9 cellular contexts compared by ENCODE assay signal in genomic region chrX:153688534-153688899, GRCh38. TPM values are rescaled to one million over a fixed set of nuclear protein-coding genes. Genes with fewer than 3 reads are reported as not detected.
A peak's percentile ranks its signal among the peaks of the same experiment; 100 is the strongest.
DNase-seq lines count a peak whose midpoint lies in the region; ATAC-seq and TF ChIP-seq lines count a peak whose summit lies in the region.
"Had no signal": no experiment of that assay in that cellular context is flagged by ENCODE, and none has a peak within 500 bp of the region (broad histone marks: within the 10 kb centered on the region; RNA-seq: fewer than 3 reads in every experiment).

No MANE protein-coding gene starts in this region.

- no peaks in the 10 kb centered on the region for H3K9me3 Mint-ChIP-seq in activated naive CD4-positive, alpha-beta T cell treated with anti-CD3 and anti-CD28 coated beads, Interleukin-2, amount 50 U/mL, for 72 hours

- H3K4me3 ChIP-seq in BJ (ENCODE audit: low read depth, low read length) (peak overlapping the region; percentile 45), astrocyte of the cerebellum (ENCODE audit: low read depth, low read length) (peak overlapping the region; percentile 30), neural cell (ENCODE audit: low read length) (peak overlapping the region; percentile 65)

- no peaks in the 10 kb centered on the region for H3K9me3 ChIP-seq in neural cell (ENCODE audit: low read length)

- peaks cover 9% of the 10 kb centered on the region for H3K79me2 ChIP-seq in neural cell (replicated peaks; ENCODE audit: insufficient read depth, low read length)

- POLR2A ChIA-PET in BJ (lab: Charles Lee): no interaction called here

- in situ Hi-C loops in astrocyte of the cerebellum (cut with HindIII; ENCODE audit: low sequenced_read_pairs): no loop called here

- ATAC-seq in HG02840 (IDR thresholded peaks at IDR 0.05; ENCODE audit: low FRiP score, unreplicated experiment): no peak
- ATAC-seq in activated naive CD4-positive, alpha-beta T cell treated with anti-CD3 and anti-CD28 coated beads, Interleukin-2, amount 50 U/mL, for 72 hours: no peak

- no peak overlapping the region for H2AFZ ChIP-seq in neural cell (ENCODE audit: low read depth, low read length)

- H3K27ac Mint-ChIP-seq in activated naive CD4-positive, alpha-beta T cell treated with anti-CD3 and anti-CD28 coated beads, Interleukin-2, amount 50 U/mL, for 72 hours: no peak overlapping the region

- no peak for TF ChIP-seq EP300 in neural cell (conservative IDR thresholded peaks at IDR 0.05; ENCODE audit: poor library complexity, severe bottlenecking)

- H3K36me3 Mint-ChIP-seq in activated naive CD4-positive, alpha-beta T cell treated with anti-CD3 and anti-CD28 coated beads, Interleukin-2, amount 50 U/mL, for 72 hours: no peaks in the 10 kb centered on the region

- H4K20me1 ChIP-seq in neural cell (ENCODE audit: insufficient read depth): peaks cover 4% of the 10 kb centered on the region

- no peaks in the 10 kb centered on the region for H3F3A ChIP-seq in neural cell (ENCODE audit: insufficient read depth, low read length, poor library complexity, severe bottlenecking)

- no peak for TF ChIP-seq RAD21 in neural cell (conservative IDR thresholded peaks at IDR 0.05)

- CTCF ChIA-PET in BJ (lab: Yijun Ruan, JAX): no interaction called here

- H3K27ac ChIP-seq in neural cell (ENCODE audit: low read length): no peak overlapping the region

- no peaks in the 10 kb centered on the region for H3K9me2 ChIP-seq in neural cell (ENCODE audit: insufficient read depth, low read length)

- H3K27me3 ChIP-seq in BJ (ENCODE audit: control insufficient read depth, insufficient read depth, low read length) (no peaks in the 10 kb centered on the region), neural cell (ENCODE audit: insufficient read depth, low read depth, low read length) (no peaks in the 10 kb centered on the region)

- H3K36me3 ChIP-seq in BJ (ENCODE audit: control insufficient read depth, insufficient read depth, low read length) (no peaks in the 10 kb centered on the region), neural cell (ENCODE audit: insufficient read depth, low read length) (no peaks in the 10 kb centered on the region)

- peak overlapping the region; percentile 60 for H3K9ac ChIP-seq in neural cell (ENCODE audit: low read length)

- H3K4me2 ChIP-seq in neural cell (ENCODE audit: low read length): no peak overlapping the region

- TF ChIP-seq CTCF in BJ (IDR thresholded peaks at IDR 0.05; ENCODE audit: insufficient read depth, low read depth, low read length) (no peak), astrocyte of the cerebellum (IDR thresholded peaks at IDR 0.05; ENCODE audit: low read depth, low read length, missing control alignments) (no peak), neural cell (IDR thresholded peaks at IDR 0.05; ENCODE audit: poor library complexity, severe bottlenecking) (no peak)

- DNase-seq in BJ (ENCODE audit: low read depth): no peak
- no peak for DNase-seq in astrocyte of the cerebellum (ENCODE audit: low read depth)
- DNase-seq in NCI-H2227 treated with DMSO at 0.1 percent for 48 hours (lab: John Stamatoyannopoulos, UW): no peak
- DNase-seq in activated naive CD4-positive, alpha-beta T cell treated with anti-CD3 and anti-CD28 coated beads, Interleukin-2, amount 50 U/mL, for 72 hours (ENCODE audit: low spot score in 2 of 2): no peak
- DNase-seq: DMS79, NCI-H2171 treated with DMSO at 0.1 percent for 48 hours had no signal

TF ChIP-seq in neural cell, 6 proteins besides CTCF, POLR2A, EP300 and RAD21:
- TF ChIP-seq POLR2AphosphoS5 (IDR thresholded peaks at IDR 0.05) (no peak), SMC3 (conservative IDR thresholded peaks at IDR 0.05; ENCODE audit: poor library complexity) (no peak), EZH2 (IDR thresholded peaks at IDR 0.05; ENCODE audit: borderline replicate concordance, insufficient read depth, low read length, poor library complexity, severe bottlenecking) (no peak), TAF1 (IDR thresholded peaks at IDR 0.05; ENCODE audit: low read depth) (no peak), MXI1 (conservative IDR thresholded peaks at IDR 0.05; ENCODE audit: poor library complexity, severe bottlenecking) (no peak)
- TF ChIP-seq, protein P1, sequence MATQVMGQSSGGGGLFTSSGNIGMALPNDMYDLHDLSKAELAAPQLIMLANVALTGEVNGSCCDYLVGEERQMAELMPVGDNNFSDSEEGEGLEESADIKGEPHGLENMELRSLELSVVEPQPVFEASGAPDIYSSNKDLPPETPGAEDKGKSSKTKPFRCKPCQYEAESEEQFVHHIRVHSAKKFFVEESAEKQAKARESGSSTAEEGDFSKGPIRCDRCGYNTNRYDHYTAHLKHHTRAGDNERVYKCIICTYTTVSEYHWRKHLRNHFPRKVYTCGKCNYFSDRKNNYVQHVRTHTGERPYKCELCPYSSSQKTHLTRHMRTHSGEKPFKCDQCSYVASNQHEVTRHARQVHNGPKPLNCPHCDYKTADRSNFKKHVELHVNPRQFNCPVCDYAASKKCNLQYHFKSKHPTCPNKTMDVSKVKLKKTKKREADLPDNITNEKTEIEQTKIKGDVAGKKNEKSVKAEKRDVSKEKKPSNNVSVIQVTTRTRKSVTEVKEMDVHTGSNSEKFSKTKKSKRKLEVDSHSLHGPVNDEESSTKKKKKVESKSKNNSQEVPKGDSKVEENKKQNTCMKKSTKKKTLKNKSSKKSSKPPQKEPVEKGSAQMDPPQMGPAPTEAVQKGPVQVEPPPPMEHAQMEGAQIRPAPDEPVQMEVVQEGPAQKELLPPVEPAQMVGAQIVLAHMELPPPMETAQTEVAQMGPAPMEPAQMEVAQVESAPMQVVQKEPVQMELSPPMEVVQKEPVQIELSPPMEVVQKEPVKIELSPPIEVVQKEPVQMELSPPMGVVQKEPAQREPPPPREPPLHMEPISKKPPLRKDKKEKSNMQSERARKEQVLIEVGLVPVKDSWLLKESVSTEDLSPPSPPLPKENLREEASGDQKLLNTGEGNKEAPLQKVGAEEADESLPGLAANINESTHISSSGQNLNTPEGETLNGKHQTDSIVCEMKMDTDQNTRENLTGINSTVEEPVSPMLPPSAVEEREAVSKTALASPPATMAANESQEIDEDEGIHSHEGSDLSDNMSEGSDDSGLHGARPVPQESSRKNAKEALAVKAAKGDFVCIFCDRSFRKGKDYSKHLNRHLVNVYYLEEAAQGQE (IDR thresholded peaks at IDR 0.05; ENCODE audit: borderline replicate concordance): no peak

RNA-seq across cellular contexts. Expression of gene SLC6A8, which starts 0.8 kb away (rescaled TPM):
- polyA plus RNA-seq in BJ (2011; rRNA removed) (8.3 and 11.9 TPM in 2 replicates), neural cell (36.4 and 62.4 TPM in 2 replicates)
- 21.5 and 24.3 TPM in 2 replicates for polyA minus RNA-seq in BJ (2011; rRNA and poly(A)+ RNA removed)
- polyA minus RNA-seq in neural cell: 37.7 and 42.1 TPM in 2 replicates
- 1 to 10 TPM in 1 of 2 donors, under 1 TPM in 1; 0.16 to 2.2 TPM for total RNA-seq in activated naive CD4-positive, alpha-beta T cell treated with anti-CD3 and anti-CD28 coated beads, Interleukin-2, amount 50 U/mL, for 72 hours

RNA-seq across cellular contexts. Expression of gene PNCK, which starts 14.9 kb away (rescaled TPM):
- polyA plus RNA-seq in BJ (2011; rRNA removed) (0.22 and 0.28 TPM in 2 replicates), neural cell (9.5 and 15.0 TPM in 2 replicates)
- not detected in 2 replicates for polyA minus RNA-seq in BJ (2011; rRNA and poly(A)+ RNA removed)
- 4.1 and 4.4 TPM in 2 replicates for polyA minus RNA-seq in neural cell
- 1 to 10 TPM; 1.0 to 2.9 TPM for total RNA-seq in activated naive CD4-positive, alpha-beta T cell treated with anti-CD3 and anti-CD28 coated beads, Interleukin-2, amount 50 U/mL, for 72 hours
- total RNA-seq: T-helper 2 cell treated with Interferon-gamma antibody and Interleukin-4, amounts not matched to agents 100 ng/mL and 5 ng/mL, for 36 hours had no signal

RNA-seq across cellular contexts. Expression of gene BCAP31, which starts 35.7 kb away (rescaled TPM):
- polyA plus RNA-seq in BJ (2011; rRNA removed): 204 and 222 TPM in 2 replicates
- polyA minus RNA-seq in BJ (2011; rRNA and poly(A)+ RNA removed): 73.3 and 109 TPM in 2 replicates
- polyA plus RNA-seq in neural cell: 154 and 182 TPM in 2 replicates
- 86.4 TPM in 2 replicates for polyA minus RNA-seq in neural cell
- 10 to 100 TPM; 67.4 to 92.7 TPM for total RNA-seq in activated naive CD4-positive, alpha-beta T cell treated with anti-CD3 and anti-CD28 coated beads, Interleukin-2, amount 50 U/mL, for 72 hours

RNA-seq across cellular contexts. Expression of gene ABCD1, which starts 36.1 kb away (rescaled TPM):
- polyA plus RNA-seq in BJ (2011; rRNA removed) (4.3 and 9.2 TPM in 2 replicates), neural cell (3.2 and 3.6 TPM in 2 replicates)
- polyA minus RNA-seq in BJ (2011; rRNA and poly(A)+ RNA removed): 6.6 and 8.2 TPM in 2 replicates
- polyA minus RNA-seq in neural cell: 8.6 and 10.2 TPM in 2 replicates
- 1 to 10 TPM; 5.6 to 6.7 TPM for total RNA-seq in activated naive CD4-positive, alpha-beta T cell treated with anti-CD3 and anti-CD28 coated beads, Interleukin-2, amount 50 U/mL, for 72 hours

RNA-seq across cellular contexts. Expression of gene DUSP9, which starts 41.5 kb away (rescaled TPM):
- polyA plus RNA-seq in BJ (2011; rRNA removed) (0.04 and 0.06 TPM in 2 replicates), neural cell (0.94 and 3.2 TPM in 2 replicates)
- polyA minus RNA-seq in BJ (2011; rRNA and poly(A)+ RNA removed): not detected in 2 replicates
- 0.73 and 0.93 TPM in 2 replicates for polyA minus RNA-seq in neural cell
- total RNA-seq in activated naive CD4-positive, alpha-beta T cell treated with anti-CD3 and anti-CD28 coated beads, Interleukin-2, amount 50 U/mL, for 72 hours: under 1 TPM in 1 of 2 donors, not detected in 1; 0.91 TPM
- total RNA-seq: T-helper 2 cell treated with Interferon-gamma antibody and Interleukin-4, amounts not matched to agents 100 ng/mL and 5 ng/mL, for 36 hours had no signal
